In the genomic region with DNA sequence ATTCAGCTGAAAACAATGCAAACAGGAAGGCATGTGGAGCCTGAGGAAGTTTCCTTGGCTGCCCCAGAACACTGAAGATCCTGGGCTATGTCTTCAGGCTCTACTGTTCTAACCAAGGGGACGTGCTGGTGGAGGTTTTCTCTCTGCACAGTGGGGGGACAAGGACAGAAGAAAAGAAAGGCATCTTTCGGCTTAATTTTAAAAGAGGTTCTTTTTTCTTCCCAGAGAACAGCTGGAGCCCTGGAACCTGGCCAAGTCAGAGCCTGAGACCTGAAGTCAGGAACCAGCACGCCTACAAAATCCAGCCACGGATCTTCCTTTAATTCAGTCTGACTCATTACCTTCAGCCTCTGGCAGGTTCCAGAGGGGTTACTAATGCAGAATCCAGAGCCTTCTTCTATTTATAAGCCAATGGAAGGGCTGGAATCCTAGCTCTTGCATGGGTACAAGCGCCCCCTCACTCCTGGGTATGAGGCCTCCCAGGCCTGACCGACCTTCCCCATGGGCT, we compare ENCODE assay signal across 8 cellular contexts. TPM values are rescaled to one million over a fixed set of nuclear protein-coding genes. Genes with fewer than 3 reads are reported as not detected.
DNase-seq lines count a peak whose midpoint lies in the region; ATAC-seq and TF ChIP-seq lines count a peak whose summit lies in the region.

No MANE protein-coding gene starts in this region.

- H4K20me1 ChIP-seq in H9 (ENCODE audit: control insufficient read depth, insufficient read depth, insufficient read length): no peaks in the 10 kb centered on the region

- H2BK120ac ChIP-seq in H9 (ENCODE audit: low read depth, low read length, poor library complexity, severe bottlenecking): no peak overlapping the region

- no peaks in the 10 kb centered on the region for H3K23me2 ChIP-seq in H9 (ENCODE audit: insufficient read length, low read depth, low read length, poor library complexity, severe bottlenecking)

- H3T11ph ChIP-seq in H9 (ENCODE audit: low read length): no peak overlapping the region

- H3K36me3 ChIP-seq in gastroesophageal sphincter (no peaks in the 10 kb centered on the region), stomach (peaks cover 0 to 16% (median 5%) of the 10 kb centered on the region in 4 donors)

- H3K14ac ChIP-seq in H9 (ENCODE audit: insufficient read depth, low read length): no peak overlapping the region

- no peak overlapping the region for H4K91ac ChIP-seq in H9 (ENCODE audit: insufficient read length, low read depth, low read length)

- no peak overlapping the region for H3K56ac ChIP-seq in H9 (ENCODE audit: insufficient read length, low read depth, low read length)

- H2BK12ac ChIP-seq in H9 (ENCODE audit: insufficient read length, low read depth, low read length): no peak overlapping the region

- H3K4me1 Mint-ChIP-seq in H9: peaks cover 40 to 45% of the 10 kb centered on the region in 2 experiments
- peaks cover 4% of the 10 kb centered on the region for H3K4me1 Mint-ChIP-seq in CD4-positive, alpha-beta T cell (ENCODE audit: low read depth)

- TF ChIP-seq EP300 in gastroesophageal sphincter (IDR thresholded peaks at IDR 0.05) (no peak), stomach (IDR thresholded peaks at IDR 0.05) (no peak)

- POLR2A ChIA-PET in CD4-positive, alpha-beta T cell (lab: Charles Lee): interaction anchor here (0.7 to 1.5 kb wide), 2 partner anchors 20 to 144 kb away, joined by 3 read pairs; no protein-coding TSS in a partner anchor

- no peak overlapping the region for H4K5ac ChIP-seq in H9 (ENCODE audit: insufficient read length, low read depth, low read length)

- no peak for TF ChIP-seq POLR2A in gastroesophageal sphincter (IDR thresholded peaks at IDR 0.05)
- no peak for TF ChIP-seq POLR2A in stomach (IDR thresholded peaks at IDR 0.05)

- no peak overlapping the region for H2BK15ac ChIP-seq in H9 (ENCODE audit: low read depth, low read length)

- no CpG with 5 or more reads among the region's 6 CpGs for WGBS in H9 (ENCODE audit: extremely low coverage, insufficient read length, low lambda C conversion rate)
- 13 to 20% methylated on average over 2 to 4 of the region's 6 CpGs for WGBS in gastroesophageal sphincter (ENCODE audit: low coverage in 1 of 2), 2 donors
- WGBS in stomach, 5 donors: 27 to 51% (median 43%) methylated on average over 4 to 6 of the region's 6 CpGs

- H3K27me3 Mint-ChIP-seq in H9 (ENCODE audit: low read depth): no peaks in the 10 kb centered on the region
- no peaks in the 10 kb centered on the region for H3K27me3 Mint-ChIP-seq in CD4-positive, alpha-beta T cell

- H2BK20ac ChIP-seq in H9 (ENCODE audit: low read depth, low read length, poor library complexity, severe bottlenecking): no peak overlapping the region

- no peaks in the 10 kb centered on the region for H3K9me3 Mint-ChIP-seq in H9
- no peaks in the 10 kb centered on the region for H3K9me3 Mint-ChIP-seq in activated naive CD4-positive, alpha-beta T cell treated with anti-CD3 and anti-CD28 coated beads, Interleukin-2, amount 50 U/mL, for 72 hours
- H3K9me3 Mint-ChIP-seq in CD4-positive, alpha-beta T cell: no peaks in the 10 kb centered on the region

- H3K18ac ChIP-seq in H9 (ENCODE audit: insufficient read length, low read depth, low read length): no peak overlapping the region

- H3K9me3 ChIP-seq in H9 (ENCODE audit: control insufficient read depth, low read depth, low read length) (no peaks in the 10 kb centered on the region), gastroesophageal sphincter (no peaks in the 10 kb centered on the region), stomach (no peaks in the 10 kb centered on the region)
- no peaks in the 10 kb centered on the region for H3K9me3 ChIP-seq in CD4-positive, alpha-beta T cell (ENCODE audit: control insufficient read depth, low read length)

- H3K27me3 ChIP-seq in H9 (ENCODE audit: insufficient read depth, low read length) (no peaks in the 10 kb centered on the region), gastroesophageal sphincter (no peaks in the 10 kb centered on the region), stomach (no peaks in the 10 kb centered on the region)
- H3K27me3 ChIP-seq in CD4-positive, alpha-beta T cell (ENCODE audit: control insufficient read depth, insufficient read depth, low read length): no peaks in the 10 kb centered on the region

- ATAC-seq in gastroesophageal sphincter (peak; percentile 41), HG03135 (IDR thresholded peaks at IDR 0.05; ENCODE audit: unreplicated experiment) (no peak)
- no peak for ATAC-seq in activated naive CD4-positive, alpha-beta T cell treated with anti-CD3 and anti-CD28 coated beads, Interleukin-2, amount 50 U/mL, for 72 hours
- ATAC-seq in CD4-positive, alpha-beta T cell (ENCODE audit: poor library complexity): no peak

- in situ Hi-C loops in SK-MEL-5 (cut with HindIII; ENCODE audit: low pct_unique_long_range_greater_than_20kb, low sequenced_read_pairs): no loop called here

- H3K79me2 ChIP-seq in H9 (ENCODE audit: insufficient read depth, low read length): no peaks in the 10 kb centered on the region

- no peak for DNase-seq in H9
- peak; percentile 29 for DNase-seq in SK-MEL-5 (ENCODE audit: low read depth, low spot score)
- peak; percentile 64 for DNase-seq in stomach
- no peak for DNase-seq in activated naive CD4-positive, alpha-beta T cell treated with anti-CD3 and anti-CD28 coated beads, Interleukin-2, amount 50 U/mL, for 72 hours (ENCODE audit: low spot score in 2 of 2)
- no peak for DNase-seq in CD4-positive, alpha-beta T cell
- no peak for DNase-seq in HuH-7.5 (ENCODE audit: low spot score)

- no peak overlapping the region for H3K4me2 ChIP-seq in H9 (ENCODE audit: insufficient read depth, insufficient read length, low read length)

- H2AFZ ChIP-seq in H9 (ENCODE audit: low read length): no peak overlapping the region

- H3K27ac ChIP-seq in H9 (ENCODE audit: insufficient read length, low read depth, low read length) (no peak overlapping the region), gastroesophageal sphincter (peak overlapping the region in 3 of 4 donors; percentile 68 to 74 (median 71)), stomach (peak overlapping the region in 4 of 5 donors; percentile 50 to 72 (median 54))
- no peak overlapping the region for H3K27ac ChIP-seq in CD4-positive, alpha-beta T cell (ENCODE audit: low read depth, low read length)

- H3K27ac Mint-ChIP-seq in H9: peak overlapping the region; percentile 90 to 97 (median 91)
- no peak overlapping the region for H3K27ac Mint-ChIP-seq in activated naive CD4-positive, alpha-beta T cell treated with anti-CD3 and anti-CD28 coated beads, Interleukin-2, amount 50 U/mL, for 72 hours
- no peak overlapping the region for H3K27ac Mint-ChIP-seq in CD4-positive, alpha-beta T cell

- intact Hi-C loops in stomach (cut with DNase I; ENCODE audit: low total_unique reads): no loop called here
- intact Hi-C loops in CD4-positive, alpha-beta T cell (cut with DNase I, micrococcal nuclease): no loop called here

- CTCF ChIA-PET in CD4-positive, alpha-beta T cell (lab: Charles Lee): no interaction called here

- no peak overlapping the region for H4K8ac ChIP-seq in H9 (replicated peaks; ENCODE audit: insufficient read length, low read depth, low read length)

- H3K4me1 ChIP-seq in H9 (ENCODE audit: insufficient read depth, low read length): peaks cover 9% of the 10 kb centered on the region; the same call in 1 of the 2 replicates
- H3K4me1 ChIP-seq in gastroesophageal sphincter: peaks cover 2 to 44% (median 19%) of the 10 kb centered on the region in 3 donors
- H3K4me1 ChIP-seq in stomach: peaks cover 28 to 70% (median 46%) of the 10 kb centered on the region in 4 donors

- H2BK5ac ChIP-seq in H9 (ENCODE audit: insufficient read length, low read length): no peak overlapping the region

- H3K4me3 ChIP-seq in gastroesophageal sphincter: no peak overlapping the region
- no peak overlapping the region for H3K4me3 ChIP-seq in stomach

- no peak overlapping the region for H3K4ac ChIP-seq in H9 (ENCODE audit: low read depth, low read length)

- no peak overlapping the region for H3K9ac ChIP-seq in H9 (ENCODE audit: extremely low read depth, insufficient read length, low read length)

- H3K36me3 Mint-ChIP-seq in H9 (ENCODE audit: insufficient read depth in 1 of 3, low read depth in 3 of 3): peaks cover 0 to 2% (median 0%) of the 10 kb centered on the region in 3 experiments; a peak in 1 of 7 replicates
- H3K36me3 Mint-ChIP-seq in activated naive CD4-positive, alpha-beta T cell treated with anti-CD3 and anti-CD28 coated beads, Interleukin-2, amount 50 U/mL, for 72 hours: no peaks in the 10 kb centered on the region
- H3K36me3 Mint-ChIP-seq in CD4-positive, alpha-beta T cell (ENCODE audit: low read depth): no peaks in the 10 kb centered on the region

- H3K4me3 Mint-ChIP-seq in H9: no peak overlapping the region; a peak in 1 of 5 replicates
- no peak overlapping the region for H3K4me3 Mint-ChIP-seq in CD4-positive, alpha-beta T cell

- H3K23ac ChIP-seq in H9 (ENCODE audit: insufficient read length, low read depth, low read length): no peak overlapping the region

- no peak overlapping the region for H2AK5ac ChIP-seq in H9 (ENCODE audit: insufficient read length, low read length)

- no peak for TF ChIP-seq CTCF in H9 (conservative IDR thresholded peaks at IDR 0.05)
- no peak for TF ChIP-seq CTCF in gastroesophageal sphincter (IDR thresholded peaks at IDR 0.05)
- no peak for TF ChIP-seq CTCF in stomach (IDR thresholded peaks at IDR 0.05)
- TF ChIP-seq CTCF in CD4-positive, alpha-beta T cell (IDR thresholded peaks at IDR 0.05): no peak

- H3K79me1 ChIP-seq in H9 (ENCODE audit: insufficient read depth, low read depth, low read length, poor library complexity, severe bottlenecking): no peaks in the 10 kb centered on the region

RNA-seq across cellular contexts. Expression of gene CTNNBIP1, which starts 19.8 kb away (rescaled TPM):
- total RNA-seq in H9 (2021) (43.0 and 44.4 TPM in 2 replicates), gastroesophageal sphincter (10 to 100 TPM; 13.7 to 27.6 (median 21.0) TPM), stomach (10 to 100 TPM; 12.3 to 49.8 (median 34.2) TPM)
- 27.1 and 38.3 TPM in 2 replicates for total RNA-seq in SK-MEL-5 (2014; rRNA removed; shearing (Covaris generic))
- 41.4 and 41.7 TPM in 2 replicates for polyA plus RNA-seq in SK-MEL-5 (2015; cell fraction: cytosol; rRNA removed)
- 9.6 and 13.6 TPM in 2 replicates for polyA plus RNA-seq in SK-MEL-5 (2015; cell fraction: nucleus; rRNA removed)
- 10 to 100 TPM; 17.2 to 38.5 (median 36.1) TPM for polyA plus RNA-seq in stomach
- 10 to 100 TPM; 14.5 to 14.6 TPM for total RNA-seq in activated naive CD4-positive, alpha-beta T cell treated with anti-CD3 and anti-CD28 coated beads, Interleukin-2, amount 50 U/mL, for 72 hours
- total RNA-seq in CD4-positive, alpha-beta T cell: 1 to 10 TPM; 6.6 to 6.8 TPM

RNA-seq across cellular contexts. Expression of gene LZIC, which starts 52.9 kb away (rescaled TPM):
- 22.9 and 23.6 TPM in 2 replicates for total RNA-seq in H9 (2021)
- 30.0 and 35.7 TPM in 2 replicates for total RNA-seq in SK-MEL-5 (2014; rRNA removed; shearing (Covaris generic))
- 18.6 and 28.8 TPM in 2 replicates for polyA plus RNA-seq in SK-MEL-5 (2015; cell fraction: cytosol; rRNA removed)
- 10.3 and 14.4 TPM in 2 replicates for polyA plus RNA-seq in SK-MEL-5 (2015; cell fraction: nucleus; rRNA removed)
- 10 to 100 TPM; 26.0 to 45.1 (median 38.4) TPM for total RNA-seq in gastroesophageal sphincter
- 10 to 100 TPM in 3 of 5 donors, 1 to 10 TPM in 2; 1.8 to 32.5 (median 10.7) TPM for total RNA-seq in stomach
- polyA plus RNA-seq in stomach: 10 to 100 TPM; 11.7 to 21.7 (median 18.7) TPM
- 10 to 100 TPM; 14.0 to 30.8 TPM for total RNA-seq in activated naive CD4-positive, alpha-beta T cell treated with anti-CD3 and anti-CD28 coated beads, Interleukin-2, amount 50 U/mL, for 72 hours
- 10 to 100 TPM; 16.0 to 18.1 TPM for total RNA-seq in CD4-positive, alpha-beta T cell

RNA-seq across cellular contexts. Expression of gene NMNAT1, which starts 53.0 kb away (rescaled TPM):
- total RNA-seq in H9 (2021) (2.8 TPM in 2 replicates), gastroesophageal sphincter (10 to 100 TPM in 2 of 4 donors, 1 to 10 TPM in 2; 6.1 to 12.6 (median 9.7) TPM), stomach (10 to 100 TPM in 3 of 5 donors, 1 to 10 TPM in 2; 8.5 to 18.8 (median 10.6) TPM)
- 8.6 and 9.9 TPM in 2 replicates for total RNA-seq in SK-MEL-5 (2014; rRNA removed; shearing (Covaris generic))
- polyA plus RNA-seq in SK-MEL-5 (2015; cell fraction: cytosol; rRNA removed): 6.3 and 9.5 TPM in 2 replicates
- 3.6 and 5.3 TPM in 2 replicates for polyA plus RNA-seq in SK-MEL-5 (2015; cell fraction: nucleus; rRNA removed)
- polyA plus RNA-seq in stomach: 1 to 10 TPM; 3.1 to 4.7 (median 4.7) TPM
- total RNA-seq in activated naive CD4-positive, alpha-beta T cell treated with anti-CD3 and anti-CD28 coated beads, Interleukin-2, amount 50 U/mL, for 72 hours: 10 to 100 TPM in 1 of 2 donors, 1 to 10 TPM in 1; 6.0 to 13.1 TPM
- total RNA-seq in CD4-positive, alpha-beta T cell: 1 to 10 TPM in 1 of 2 experiments, under 1 TPM in 1; 0.66 to 1.0 TPM

Comparison
In these comparisons a context has a peak if more than half of its experiments do, and no peak if none do; other contexts are left out.
1. DNase-seq: peak in SK-MEL-5 (single experiment) and stomach (single experiment); none in H9 (single experiment), activated naive CD4-positive, alpha-beta T cell treated with anti-CD3 and anti-CD28 coated beads, Interleukin-2, amount 50 U/mL, for 72 hours (0 of 2), CD4-positive, alpha-beta T cell (0 of 10) and HuH-7.5 (single experiment).
2. H3K27ac ChIP-seq: peak in gastroesophageal sphincter (3 of 4) and stomach (4 of 5); none in H9 (single experiment) and CD4-positive, alpha-beta T cell (single experiment).
3. H3K27ac Mint-ChIP-seq: peak in H9 (3 of 3); none in activated naive CD4-positive, alpha-beta T cell treated with anti-CD3 and anti-CD28 coated beads, Interleukin-2, amount 50 U/mL, for 72 hours (0 of 2) and CD4-positive, alpha-beta T cell (single experiment).